ENCODE assay signal across 8 cellular contexts in the genomic region with DNA sequence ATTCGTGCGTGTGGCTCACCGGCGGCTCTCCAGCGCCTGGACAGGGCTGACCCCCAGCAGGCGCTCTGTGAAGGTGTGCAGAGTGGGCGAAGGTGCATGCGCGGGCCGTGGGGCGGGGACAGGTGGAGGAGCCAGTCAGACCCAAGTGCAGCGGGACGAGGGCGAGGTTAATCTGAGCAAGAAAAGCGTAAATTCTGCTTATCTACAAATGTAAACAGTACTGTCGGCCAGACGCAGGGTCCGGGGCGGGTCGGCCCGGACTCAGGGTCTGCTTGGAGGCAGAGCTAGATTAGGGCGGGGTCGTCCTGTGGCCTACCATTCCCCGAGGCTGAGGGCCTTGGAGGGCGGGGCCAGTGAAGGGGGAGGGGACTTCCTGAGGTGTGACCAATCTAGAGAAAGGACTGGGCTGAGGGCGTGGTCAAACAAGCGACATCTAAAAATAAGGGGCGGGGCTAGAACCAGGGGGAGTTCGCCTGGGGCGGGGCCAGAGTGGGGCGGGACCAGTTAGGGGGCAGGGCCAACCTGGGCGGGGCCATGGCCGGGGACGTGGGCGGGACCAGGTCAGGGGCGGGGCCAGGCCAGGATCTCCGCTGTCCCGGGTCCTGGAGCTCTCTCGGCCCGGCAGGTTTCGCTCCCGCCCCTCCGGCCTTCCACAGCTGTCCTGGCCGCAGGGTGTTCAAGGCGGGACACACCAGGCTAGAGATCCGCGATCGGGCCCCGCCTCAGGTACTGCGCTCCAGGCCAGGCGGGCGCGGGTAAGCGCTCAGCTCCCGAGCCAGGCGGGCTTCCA. TPM values are rescaled to one million over a fixed set of nuclear protein-coding genes. Genes with fewer than 3 reads are reported as not detected.
DNase-seq lines count a peak whose midpoint lies in the region; ATAC-seq and TF ChIP-seq lines count a peak whose summit lies in the region.

SEC14L5 (plus strand) TSS at position 611 of the 790 bp plus-strand sequence. CDS start 994 bp downstream, outside the sequence.

- TF ChIP-seq EP300 in neural cell (conservative IDR thresholded peaks at IDR 0.05; ENCODE audit: poor library complexity, severe bottlenecking) = no peak

- H3K9me2 ChIP-seq in GM23248 (ENCODE audit: insufficient read depth) (no peaks in the 10 kb centered on the region), MM.1S (replicated peaks; ENCODE audit: insufficient read depth, low read length) (no peaks in the 10 kb centered on the region), neural cell (ENCODE audit: insufficient read depth, low read length) (no peaks in the 10 kb centered on the region)

- H3K9ac ChIP-seq in GM23248 (no peak within 1 kb of the TSS), MM.1S (ENCODE audit: low read length) (no peak within 1 kb of the TSS), neural cell (ENCODE audit: low read length) (peak within 1 kb of the TSS; percentile 42)

- peak within 1 kb of the TSS; percentile 77 for H3K4me2 ChIP-seq in GM23248 (ENCODE audit: unreplicated experiment)
- H3K4me2 ChIP-seq in MM.1S (ENCODE audit: low read depth, low read length) = peak within 1 kb of the TSS; percentile 94
- peak within 1 kb of the TSS; percentile 51 for H3K4me2 ChIP-seq in neural cell (ENCODE audit: low read length)

- 0 out of 2 replicates have a peak, but pooled peaks cover 6% of the 10 kb centered on the region for H3F3A ChIP-seq in GM23248 (ENCODE audit: insufficient read depth)
- no peaks in the 10 kb centered on the region for H3F3A ChIP-seq in MM.1S (ENCODE audit: insufficient read depth, low read length)
- no peaks in the 10 kb centered on the region for H3F3A ChIP-seq in neural cell (ENCODE audit: insufficient read depth, low read length, poor library complexity, severe bottlenecking)

- peak; percentile 83 for ATAC-seq in foreskin keratinocyte
- ATAC-seq in stimulated activated naive CD8-positive, alpha-beta T cell treated with anti-CD3 and anti-CD28 coated beads, Interleukin-15, Interleukin-2, amounts not matched to agents 100 U/mL and 50 U/mL, for 24 hours = peak; percentile 87

- H4K20me1 ChIP-seq in GM23248 (ENCODE audit: insufficient read depth) = no peaks in the 10 kb centered on the region
- H4K20me1 ChIP-seq in MM.1S (ENCODE audit: insufficient read depth, low read length) = no peaks in the 10 kb centered on the region
- H4K20me1 ChIP-seq in neural cell (ENCODE audit: insufficient read depth) = no peaks in the 10 kb centered on the region

- H3K9me3 ChIP-seq in GM23248 (ENCODE audit: low read depth) = no peaks in the 10 kb centered on the region
- H3K9me3 ChIP-seq in MM.1S (replicated peaks; ENCODE audit: insufficient read depth, low read length) = no peaks in the 10 kb centered on the region
- H3K9me3 ChIP-seq in SJCRH30 (replicated peaks) = no peaks in the 10 kb centered on the region
- H3K9me3 ChIP-seq in neural cell (ENCODE audit: low read length) = no peaks in the 10 kb centered on the region

- H3K4me3 ChIP-seq in GM23248 (peak within 1 kb of the TSS; percentile 69), MM.1S (ENCODE audit: low read length) (peak within 1 kb of the TSS; percentile 59), SJCRH30 (peak within 1 kb of the TSS; percentile 58), neural cell (ENCODE audit: low read length) (peak within 1 kb of the TSS; percentile 70)

- WGBS in GM23248 (ENCODE audit: low coverage in 1 of 2, low lambda C conversion rate in 2 of 2, missing lambda C conversion rate in 2 of 2), 2 experiments = 2 to 3% methylated on average over 30 to 51 of the region's 56 CpGs

- no peaks in the 10 kb centered on the region for H3K4me1 ChIP-seq in GM23248 (ENCODE audit: insufficient read depth)
- H3K4me1 ChIP-seq in MM.1S (ENCODE audit: low read length) = 0 out of 2 replicates have a peak, but pooled peaks cover 7% of the 10 kb centered on the region
- H3K4me1 ChIP-seq in SJCRH30 = peaks cover 2% of the 10 kb centered on the region; the same call in 1 of the 2 replicates
- no peaks in the 10 kb centered on the region for H3K4me1 ChIP-seq in foreskin keratinocyte

- H3K27ac ChIP-seq in GM23248 (no peak within 1 kb of the TSS), MM.1S (ENCODE audit: low read length) (no peak within 1 kb of the TSS), SJCRH30 (no peak within 1 kb of the TSS), foreskin keratinocyte (no peak within 1 kb of the TSS), neural cell (ENCODE audit: low read length) (no peak within 1 kb of the TSS)

- no peaks in the 10 kb centered on the region for H3K27me3 ChIP-seq in GM23248 (replicated peaks; ENCODE audit: insufficient read depth)
- H3K27me3 ChIP-seq in MM.1S (replicated peaks; ENCODE audit: insufficient read depth, low read length) = peaks cover 46% of the 10 kb centered on the region
- no peaks in the 10 kb centered on the region for H3K27me3 ChIP-seq in SJCRH30
- H3K27me3 ChIP-seq in foreskin keratinocyte = peaks cover 3% of the 10 kb centered on the region
- peaks cover 17% of the 10 kb centered on the region for H3K27me3 ChIP-seq in neural cell (ENCODE audit: insufficient read depth, low read depth, low read length)

- H2AFZ ChIP-seq in GM23248 = peak within 1 kb of the TSS; percentile 79
- H2AFZ ChIP-seq in MM.1S (ENCODE audit: low read length) = peak within 1 kb of the TSS; percentile 47
- peak within 1 kb of the TSS; percentile 32 for H2AFZ ChIP-seq in neural cell (ENCODE audit: low read depth, low read length)

- TF ChIP-seq CTCF in MM.1S (IDR thresholded peaks at IDR 0.05; ENCODE audit: low read length) = peak; percentile 20; the same call in 1 of the 2 replicates
- no peak for TF ChIP-seq CTCF in foreskin keratinocyte (conservative IDR thresholded peaks at IDR 0.05)
- TF ChIP-seq CTCF in neural cell (IDR thresholded peaks at IDR 0.05; ENCODE audit: poor library complexity, severe bottlenecking) = no peak

- in situ Hi-C loops in GM23248 (cut with MboI) = no loop called here

- TF ChIP-seq RAD21 in neural cell (conservative IDR thresholded peaks at IDR 0.05) = no peak

- H3K79me2 ChIP-seq in GM23248 (ENCODE audit: insufficient read depth) (no peaks in the 10 kb centered on the region), MM.1S (ENCODE audit: low read length) (no peaks in the 10 kb centered on the region), neural cell (replicated peaks; ENCODE audit: insufficient read depth, low read length) (no peaks in the 10 kb centered on the region)

- DNase-seq in DMS 273 (lab: John Stamatoyannopoulos, UW; ENCODE audit: unreplicated experiment) = peak; percentile 99
- peak; percentile 100 for DNase-seq in GM23248
- peak; percentile 98 for DNase-seq in MM.1S
- peak; percentile 98 for DNase-seq in SJCRH30
- peak; percentile 68 to 85 (median 82) for DNase-seq in activated naive CD4-positive, alpha-beta T cell (lab: John Stamatoyannopoulos, UW)
- DNase-seq in foreskin keratinocyte = peak; percentile 74 to 94
- peak; percentile 93 for DNase-seq in stimulated activated naive CD8-positive, alpha-beta T cell treated with anti-CD3 and anti-CD28 coated beads, Interleukin-15, Interleukin-2, amounts not matched to agents 100 U/mL and 50 U/mL, for 24 hours

- H3K36me3 ChIP-seq in GM23248 (ENCODE audit: low read depth) (no peaks in the 10 kb centered on the region), MM.1S (replicated peaks; ENCODE audit: insufficient read depth, low read length) (no peaks in the 10 kb centered on the region), SJCRH30 (no peaks in the 10 kb centered on the region), neural cell (ENCODE audit: insufficient read depth, low read length) (no peaks in the 10 kb centered on the region)

TF ChIP-seq in neural cell, 6 proteins besides CTCF, POLR2A, EP300 and RAD21:
- TF ChIP-seq SMC3 (conservative IDR thresholded peaks at IDR 0.05; ENCODE audit: poor library complexity) (no peak), MXI1 (conservative IDR thresholded peaks at IDR 0.05; ENCODE audit: poor library complexity, severe bottlenecking) (peak; percentile 15)

RNA-seq across cellular contexts. Expression of gene SEC14L5, which starts in this region (rescaled TPM):
- not detected in 2 replicates for total RNA-seq in GM23248 (2014; rRNA removed; shearing (Covaris generic))
- not detected in 2 replicates for polyA plus RNA-seq in GM23248 (2016; fragmentation: Nextera tagmentation; extraction: Ambion mirVana)
- total RNA-seq in SJCRH30 (2014; rRNA removed; shearing (Covaris generic)) = not detected in 2 replicates
- 0.03 TPM in 1 of 2 replicates, not detected in the other for total RNA-seq in foreskin keratinocyte
- polyA plus RNA-seq in foreskin keratinocyte = not detected in 2 replicates
- 0.43 and 0.50 TPM in 2 replicates for polyA plus RNA-seq in neural cell
- 0.24 and 0.58 TPM in 2 replicates for polyA minus RNA-seq in neural cell

Comparison
In these comparisons a context has a peak if more than half of its experiments do, and no peak if none do; other contexts are left out.
1. Peak in DNase-seq, H3K4me3 ChIP-seq and H3K4me2 ChIP-seq in GM23248; RNA of the gene not detected or under 1 TPM.
2. Peak in DNase-seq and H3K4me3 ChIP-seq in SJCRH30; RNA of the gene not detected or under 1 TPM.
3. Peak in DNase-seq and ATAC-seq in foreskin keratinocyte; RNA of the gene not detected or under 1 TPM.